Comparison of ENCODE assay signal across 8 cellular contexts in genomic region chr4:155376387-155377268, GRCh38.
A peak's percentile ranks its signal among the peaks of the same experiment; 100 is the strongest.
DNase-seq lines count a peak whose midpoint lies in the region; ATAC-seq and TF ChIP-seq lines count a peak whose summit lies in the region.

Gene MAP9 (minus strand): TSS chr4:155376965. CDS start chr4:155375850, 1,115 bp downstream.

- DNase-seq in NCI-H146 (lab: John Stamatoyannopoulos, UW): peak; percentile 97
- peak; percentile 99 for DNase-seq in WERI-Rb-1
- DNase-seq in T47D (ENCODE audit: low read depth in 1 of 2, low spot score in 1 of 2): peak; percentile 53 to 96
- peak; percentile 85 for DNase-seq in smooth muscle cell of the brain vasculature (ENCODE audit: low read depth, low spot score)
- DNase-seq in 8988T: no peak

- H3K9me3 ChIP-seq in WERI-Rb-1 (ENCODE audit: severe bottlenecking) (peaks cover 5% of the 10 kb centered on the region), iPS-20b (ENCODE audit: insufficient read depth, low read depth, low read length) (no peaks in the 10 kb centered on the region)

- in situ Hi-C loops in T47D (cut with HindIII; ENCODE audit: low pct_unique_long_range_greater_than_20kb, low sequenced_read_pairs): no loop called here

- H3K36me3 ChIP-seq in WERI-Rb-1 (peaks cover 4% of the 10 kb centered on the region; the same call in 1 of the 2 replicates), iPS-20b (ENCODE audit: insufficient read depth, low read depth, low read length) (0 out of 2 replicates have a peak, but pooled peaks cover 6% of the 10 kb centered on the region)

- H3K9ac ChIP-seq in iPS-20b (ENCODE audit: low read depth, low read length): peak within 1 kb of the TSS; percentile 76; the same call in 1 of the 2 replicates

- TF ChIP-seq CTCF in GM12875 (IDR thresholded peaks at IDR 0.05; ENCODE audit: borderline replicate concordance, insufficient read depth, low read depth, low read length) (no peak), WERI-Rb-1 (IDR thresholded peaks at IDR 0.05; ENCODE audit: low read depth, low read length) (no peak)

- H3K4me1 ChIP-seq in iPS-20b (ENCODE audit: insufficient read depth, low read length): no peaks in the 10 kb centered on the region

- peak within 1 kb of the TSS; percentile 82 for H3K4me3 ChIP-seq in GM12875 (ENCODE audit: low read depth, low read length)
- peak within 1 kb of the TSS; percentile 73 for H3K4me3 ChIP-seq in WERI-Rb-1 (ENCODE audit: low read depth, low read length)
- H3K4me3 ChIP-seq in iPS-20b (ENCODE audit: low read length): peak within 1 kb of the TSS; percentile 94

- H3K27ac ChIP-seq in WERI-Rb-1 (peak within 1 kb of the TSS; percentile 18; the same call in 1 of the 2 replicates), iPS-20b (ENCODE audit: low read length) (no peak within 1 kb of the TSS)

- H3K27me3 ChIP-seq in WERI-Rb-1 (ENCODE audit: insufficient read depth, low read depth, severe bottlenecking) (no peaks in the 10 kb centered on the region), iPS-20b (ENCODE audit: insufficient read depth, low read length) (peaks cover 9% of the 10 kb centered on the region; the same call in 1 of the 2 replicates)

- peak; percentile 99 for ATAC-seq in HG02623 (IDR thresholded peaks at IDR 0.05; ENCODE audit: unreplicated experiment)
